ENCODE assay signal across 8 cellular contexts in the genomic region with DNA sequence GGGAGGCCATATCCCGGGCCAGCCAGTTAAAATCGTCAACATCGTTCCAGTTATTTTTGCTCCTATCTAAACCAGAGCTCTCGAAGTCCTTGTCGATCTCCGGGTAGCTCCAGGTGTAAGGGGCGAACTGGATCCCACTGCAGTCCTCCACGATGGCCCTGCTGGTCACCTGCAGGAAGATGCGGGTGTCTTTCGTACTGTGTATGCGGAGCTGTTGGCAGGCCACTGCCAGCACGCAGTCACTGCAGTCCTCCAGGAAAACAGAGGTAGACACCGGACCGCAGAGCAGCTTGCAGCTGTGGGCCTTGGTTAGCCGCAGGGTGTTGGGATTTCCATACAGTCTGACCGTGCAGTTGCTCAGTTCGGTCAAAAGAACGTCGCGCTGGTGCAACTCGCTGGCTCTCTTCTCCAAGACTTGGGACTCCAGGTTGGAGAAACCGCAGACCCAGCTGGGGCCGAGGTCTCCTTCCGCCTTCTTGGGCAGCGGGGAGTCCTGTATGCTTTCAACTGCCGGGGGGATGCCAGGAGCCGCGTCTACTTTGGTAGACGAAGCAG. TPM values are rescaled to one million over a fixed set of nuclear protein-coding genes. Genes with fewer than 3 reads are reported as not detected.
DNase-seq lines count a peak whose midpoint lies in the region; ATAC-seq and TF ChIP-seq lines count a peak whose summit lies in the region.

No MANE protein-coding gene starts in this region.

- ATAC-seq in HG03439 (IDR thresholded peaks at IDR 0.05; ENCODE audit: unreplicated experiment), result peak; percentile 3
- no peak for ATAC-seq in activated B cell treated with CpG ODN at 0.5 μM for 24 hours (ENCODE audit: low read depth)
- no peak for ATAC-seq in naive thymus-derived CD4-positive, alpha-beta T cell
- no peak for ATAC-seq in GM18861 (IDR thresholded peaks at IDR 0.05; ENCODE audit: unreplicated experiment)

- TF ChIP-seq CTCF in activated B cell treated with CpG ODN at 0.5 μM for 24 hours (IDR thresholded peaks at IDR 0.05) (no peak), epithelial cell of esophagus (IDR thresholded peaks at IDR 0.05; ENCODE audit: insufficient read depth, low read depth, low read length, missing control alignments) (no peak), vagina (IDR thresholded peaks at IDR 0.05) (no peak), GM10248 (IDR thresholded peaks at IDR 0.05; ENCODE audit: control extremely low read depth, extremely low read depth, low read depth, missing control alignments) (no peak)

- no peaks in the 10 kb centered on the region for H3K36me3 ChIP-seq in CD8-positive, alpha-beta memory T cell (ENCODE audit: insufficient read depth, low read length)
- peaks cover 0 to 4% (median 0%) of the 10 kb centered on the region in 3 experiments for H3K36me3 ChIP-seq in naive thymus-derived CD4-positive, alpha-beta T cell (ENCODE audit: control insufficient read depth in 2 of 3, insufficient read depth in 3 of 3, low read length in 3 of 3)
- H3K36me3 ChIP-seq in vagina, result no peaks in the 10 kb centered on the region

- peak overlapping the region; percentile 99 for H3K4me3 ChIP-seq in CD8-positive, alpha-beta memory T cell (ENCODE audit: low read length)
- peak overlapping the region; percentile 90 for H3K4me3 ChIP-seq in epithelial cell of esophagus (ENCODE audit: low read length)
- H3K4me3 ChIP-seq in naive thymus-derived CD4-positive, alpha-beta T cell (ENCODE audit: low read length), result peak overlapping the region; percentile 95
- peak overlapping the region; percentile 87 to 97 for H3K4me3 ChIP-seq in vagina

- H3K4me1 ChIP-seq in CD8-positive, alpha-beta memory T cell (ENCODE audit: insufficient read depth, low read length), result peaks cover 33% of the 10 kb centered on the region
- peaks cover 19 to 29% of the 10 kb centered on the region in 2 donors for H3K4me1 ChIP-seq in naive thymus-derived CD4-positive, alpha-beta T cell (ENCODE audit: control insufficient read depth in 2 of 2, insufficient read depth in 2 of 2, low read length in 2 of 2)
- H3K4me1 ChIP-seq in vagina, result peaks cover 48% of the 10 kb centered on the region

- TF ChIP-seq POLR2A in vagina (IDR thresholded peaks at IDR 0.05), result no peak

- CTCF ChIA-PET in CD8-positive, alpha-beta memory T cell (lab: Charles Lee), result interaction anchor here (0.8 to 5.4 kb wide), 10 partner anchors 16 to 625 kb away, joined by 3 to 65 read pairs (median 7); a partner anchor contains a TSS
- CTCF ChIA-PET in activated B cell treated with CpG ODN at 0.5 μM for 24 hours (lab: Charles Lee), result interaction anchor here (0.6 to 2.1 kb wide), 4 partner anchors 19 to 37 kb away, joined by 3 to 10 read pairs (median 3); no protein-coding TSS in a partner anchor
- CTCF ChIA-PET in naive thymus-derived CD4-positive, alpha-beta T cell (lab: Charles Lee), result interaction anchor here (0.6 to 5.0 kb wide), 5 partner anchors 19 to 133 kb away, joined by 3 to 34 read pairs (median 6); no protein-coding TSS in a partner anchor
- CTCF ChIA-PET in GM10248 (lab: Yijun Ruan, JAX), result interaction anchor here (0.9 to 9.9 kb wide), 6 partner anchors 11 to 86 kb away, joined by 3 to 84 read pairs (median 3); no protein-coding TSS in a partner anchor

- peaks cover 3 to 23% (median 3%) of the 10 kb centered on the region in 3 donors for H3K36me3 Mint-ChIP-seq in CD8-positive, alpha-beta memory T cell
- H3K36me3 Mint-ChIP-seq in activated B cell treated with CpG ODN at 0.5 μM for 24 hours (ENCODE audit: low read depth), result peaks cover 12% of the 10 kb centered on the region
- peaks cover 4 to 18% (median 11%) of the 10 kb centered on the region in 5 donors for H3K36me3 Mint-ChIP-seq in naive thymus-derived CD4-positive, alpha-beta T cell

- H3K9me3 Mint-ChIP-seq in CD8-positive, alpha-beta memory T cell, result peaks cover 3 to 18% (median 12%) of the 10 kb centered on the region in 5 donors
- H3K9me3 Mint-ChIP-seq in activated B cell treated with CpG ODN at 0.5 μM for 24 hours, result no peaks in the 10 kb centered on the region
- peaks cover 0 to 52% (median 15%) of the 10 kb centered on the region in 11 donors for H3K9me3 Mint-ChIP-seq in naive thymus-derived CD4-positive, alpha-beta T cell

- peaks cover 26 to 45% (median 39%) of the 10 kb centered on the region in 3 donors for H3K4me1 Mint-ChIP-seq in CD8-positive, alpha-beta memory T cell
- peaks cover 34% of the 10 kb centered on the region for H3K4me1 Mint-ChIP-seq in activated B cell treated with CpG ODN at 0.5 μM for 24 hours
- peaks cover 12 to 39% (median 27%) of the 10 kb centered on the region in 7 donors for H3K4me1 Mint-ChIP-seq in naive thymus-derived CD4-positive, alpha-beta T cell

- H3K27me3 Mint-ChIP-seq in CD8-positive, alpha-beta memory T cell, result no peaks in the 10 kb centered on the region
- H3K27me3 Mint-ChIP-seq in activated B cell treated with CpG ODN at 0.5 μM for 24 hours, result no peaks in the 10 kb centered on the region
- no peaks in the 10 kb centered on the region for H3K27me3 Mint-ChIP-seq in naive thymus-derived CD4-positive, alpha-beta T cell

- peak overlapping the region; percentile 99 for H3K27ac ChIP-seq in CD8-positive, alpha-beta memory T cell (ENCODE audit: low read depth, low read length)
- H3K27ac ChIP-seq in naive thymus-derived CD4-positive, alpha-beta T cell (ENCODE audit: low read depth, low read length), result peak overlapping the region; percentile 85
- peak overlapping the region; percentile 98 for H3K27ac ChIP-seq in vagina

- intact Hi-C loops in activated B cell treated with CpG ODN at 0.5 μM for 24 hours (cut with micrococcal nuclease) (loop anchor here (5.0 to 10.0 kb wide), 2 partner anchors 77 to 1670 kb away; a partner anchor contains a TSS), vagina (cut with DNase I) (no loop called here)
- intact Hi-C loops in naive thymus-derived CD4-positive, alpha-beta T cell (cut with micrococcal nuclease), result loop anchor here (5.0 to 10.0 kb wide), 6 partner anchors 180 to 1673 kb away; a partner anchor contains a TSS

- DNase-seq in CD8-positive, alpha-beta memory T cell, result peak in 3 of 5 donors; percentile 8 to 63 (median 31)
- DNase-seq in activated B cell treated with CpG ODN at 0.5 μM for 24 hours, result peak; percentile 16
- DNase-seq in epithelial cell of esophagus (ENCODE audit: low read depth), result peak; percentile 30
- DNase-seq in naive thymus-derived CD4-positive, alpha-beta T cell, result peak in 4 of 9 donors; percentile 10 to 51 (median 18)
- DNase-seq in vagina (ENCODE audit: extremely low spot score in 2 of 2), result no peak
- DNase-seq in GM10248 (ENCODE audit: extremely low spot score), result no peak

- H3K27me3 ChIP-seq in CD8-positive, alpha-beta memory T cell (ENCODE audit: insufficient read depth, low read length, poor library complexity, severe bottlenecking), result no peaks in the 10 kb centered on the region
- H3K27me3 ChIP-seq in naive thymus-derived CD4-positive, alpha-beta T cell (ENCODE audit: control insufficient read depth in 2 of 2, insufficient read depth in 2 of 2, low read length in 2 of 2), result no peaks in the 10 kb centered on the region
- no peaks in the 10 kb centered on the region for H3K27me3 ChIP-seq in vagina

- POLR2A ChIA-PET in CD8-positive, alpha-beta memory T cell (lab: Charles Lee), result interaction anchor here (0.7 to 6.6 kb wide), 17 partner anchors 11 to 314 kb away, joined by 3 to 415 read pairs (median 5); a partner anchor contains a TSS
- POLR2A ChIA-PET in activated B cell treated with CpG ODN at 0.5 μM for 24 hours (lab: Charles Lee) (interaction anchor here (0.7 to 11.3 kb wide), 31 partner anchors 13 to 1519 kb away, joined by 3 to 1220 read pairs (median 7); a partner anchor contains a TSS), GM10248 (lab: Yijun Ruan, JAX) (interaction anchor here (0.6 to 2.1 kb wide), 4 partner anchors 15 to 175 kb away, joined by 3 to 9 read pairs (median 4); no protein-coding TSS in a partner anchor)
- POLR2A ChIA-PET in naive thymus-derived CD4-positive, alpha-beta T cell (lab: Charles Lee), result interaction anchor here (0.6 to 42.6 kb wide), 30 partner anchors 8 to 750 kb away, joined by 3 to 1628 read pairs (median 5); a partner anchor contains a TSS

- no peaks in the 10 kb centered on the region for H3K9me3 ChIP-seq in CD8-positive, alpha-beta memory T cell (ENCODE audit: low read length)
- peaks cover 0 to 19% (median 0%) of the 10 kb centered on the region in 3 experiments for H3K9me3 ChIP-seq in naive thymus-derived CD4-positive, alpha-beta T cell (ENCODE audit: control insufficient read depth in 2 of 3, low read length in 3 of 3)
- H3K9me3 ChIP-seq in vagina, result no peaks in the 10 kb centered on the region

- peak overlapping the region; percentile 93 to 100 (median 100) for H3K4me3 Mint-ChIP-seq in CD8-positive, alpha-beta memory T cell
- peak overlapping the region; percentile 100 for H3K4me3 Mint-ChIP-seq in activated B cell treated with CpG ODN at 0.5 μM for 24 hours
- peak overlapping the region; percentile 91 to 100 (median 99) for H3K4me3 Mint-ChIP-seq in naive thymus-derived CD4-positive, alpha-beta T cell

- H3K27ac Mint-ChIP-seq in CD8-positive, alpha-beta memory T cell, result peak overlapping the region in 7 of 8 donors; percentile 61 to 100 (median 100)
- H3K27ac Mint-ChIP-seq in activated B cell treated with CpG ODN at 0.5 μM for 24 hours, result no peak overlapping the region
- H3K27ac Mint-ChIP-seq in naive thymus-derived CD4-positive, alpha-beta T cell, result peak overlapping the region in 8 of 9 donors; percentile 99 to 100 (median 100)

RNA-seq across cellular contexts. Expression of a gene that starts 0.7 kb away (rescaled TPM):
- total RNA-seq in CD8-positive, alpha-beta memory T cell, result 10 to 100 TPM; 24.4 to 26.4 TPM
- polyA plus RNA-seq in CD8-positive, alpha-beta memory T cell, result 109 TPM
- total RNA-seq in activated B cell treated with CpG ODN at 0.5 μM for 24 hours (41.5 and 41.7 TPM in 2 replicates), vagina (16.7 TPM)
- total RNA-seq in naive thymus-derived CD4-positive, alpha-beta T cell, result 10 to 100 TPM; 39.6 to 74.8 (median 71.4) TPM
- polyA plus RNA-seq in naive thymus-derived CD4-positive, alpha-beta T cell, result 100 to 1,000 TPM; 103 to 119 TPM

RNA-seq across cellular contexts. Expression of a gene that starts 22.8 kb away (rescaled TPM):
- total RNA-seq in CD8-positive, alpha-beta memory T cell, result under 1 TPM in 1 of 2 experiments, not detected in 1; 0.15 TPM
- 0.07 TPM for polyA plus RNA-seq in CD8-positive, alpha-beta memory T cell
- total RNA-seq in activated B cell treated with CpG ODN at 0.5 μM for 24 hours (0.07 TPM in 1 of 2 replicates, not detected in the other), vagina (not detected)
- total RNA-seq in naive thymus-derived CD4-positive, alpha-beta T cell, result not detected
- polyA plus RNA-seq in naive thymus-derived CD4-positive, alpha-beta T cell, result under 1 TPM; 0.14 to 0.20 TPM

RNA-seq across cellular contexts. Expression of a gene that starts 36.7 kb away (rescaled TPM):
- total RNA-seq in CD8-positive, alpha-beta memory T cell, result 10 to 100 TPM; 15.9 to 16.8 TPM
- polyA plus RNA-seq in CD8-positive, alpha-beta memory T cell, result 6.8 TPM
- total RNA-seq in activated B cell treated with CpG ODN at 0.5 μM for 24 hours (25.2 and 25.5 TPM in 2 replicates), vagina (19.2 TPM)
- 10 to 100 TPM; 26.2 to 35.5 (median 31.8) TPM for total RNA-seq in naive thymus-derived CD4-positive, alpha-beta T cell
- polyA plus RNA-seq in naive thymus-derived CD4-positive, alpha-beta T cell, result 1 to 10 TPM; 2.4 to 5.0 TPM

Comparison
In these comparisons a context has a peak if more than half of its experiments do, and no peak if none do; other contexts are left out.
1. DNase-seq: peak in CD8-positive, alpha-beta memory T cell (3 of 5), activated B cell treated with CpG ODN at 0.5 μM for 24 hours (single experiment) and epithelial cell of esophagus (single experiment); none in vagina (0 of 2) and GM10248 (single experiment).
2. Peak in every context shown above with its lines, with median percentiles within 50 percentile points of each other: H3K27ac ChIP-seq, H3K4me3 ChIP-seq and H3K4me3 Mint-ChIP-seq.